In the genomic region with DNA sequence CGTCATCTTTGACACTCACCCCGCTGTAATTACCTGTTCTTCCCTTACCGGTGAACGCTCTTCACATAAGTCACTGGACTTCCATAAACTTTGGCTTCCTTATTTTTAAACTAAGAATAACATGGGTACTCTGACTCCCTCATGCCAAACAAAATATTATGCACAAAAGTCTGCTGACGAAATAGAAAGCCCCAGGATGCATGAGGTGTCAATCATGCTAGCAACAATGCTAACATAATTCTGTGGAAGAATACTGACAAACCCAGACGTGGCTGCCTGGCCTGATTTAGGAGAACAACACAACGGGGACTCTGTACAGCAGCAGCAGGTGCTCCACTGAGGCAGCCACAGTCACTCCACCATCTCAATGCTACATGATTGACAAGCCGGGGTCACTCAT, we compare ENCODE assay signal across 25 cellular contexts.
"Had no signal": no experiment of that assay in that cellular context is flagged by ENCODE, and none has a peak within 500 bp of the region (broad histone marks: within the 10 kb centered on the region; RNA-seq: fewer than 3 reads in every experiment).

No MANE protein-coding gene starts in this region.

- H3K27ac ChIP-seq: brain microvascular endothelial cell, SK-N-MC had no signal

- H3K27me3 ChIP-seq: brain microvascular endothelial cell had no signal

- DNase-seq: activated CD4-positive, alpha-beta memory T cell treated with anti-CD3 and anti-CD28 coated beads, Interleukin-2, amount 10 ng/mL, durations not matched to agents 7 days and 5 days; activated CD4-positive, alpha-beta T cell treated with anti-CD3 and anti-CD28 coated beads, Interleukin-2, amount 10 ng/mL, durations not matched to agents 7 days and 5 days; activated CD4-positive, CD25-positive, alpha-beta regulatory T cell treated with anti-CD3 and anti-CD28 coated beads, Interleukin-2, amount 50 U/mL, for 72 hours; activated gamma-delta T cell treated with Interleukin-2 at 50 U/mL for 16 hours; activated naive CD4-positive, alpha-beta T cell treated with anti-CD3 and anti-CD28 coated beads, Interleukin-2, amount 10 ng/mL, durations not matched to agents 7 days and 5 days; activated naive CD8-positive, alpha-beta T cell treated with anti-CD3 and anti-CD28 coated beads for 36 hours; activated T-cell treated with anti-CD3 and anti-CD28 coated beads for 4 hours; activated T-cell treated with anti-CD3 and anti-CD28 coated beads, Interleukin-2, amount 50 U/mL, for 48 hours; brain microvascular endothelial cell; cerebellar nuclear complex; MM.1S; NCI-H1105; NCI-H1436; NCI-H1694 treated with DMSO at 0.1 percent for 48 hours; NCI-H2029 treated with DMSO at 0.1 percent for 48 hours; NCI-H345; NCI-H510A; NCI-H526 treated with DMSO at 0.1 percent for 48 hours; NCI-H82; T-helper 1 cell; T-helper 9 cell had no signal

- H3K4me3 ChIP-seq: SK-N-MC had no signal

- ATAC-seq: activated T-helper 17 cell treated with anti-CD3 and anti-CD28 coated beads, Interleukin-2, amount 50 U/mL, for 72 hours; Right ventricle myocardium inferior; WTC11 had no signal

- H3K36me3 ChIP-seq: brain microvascular endothelial cell had no signal
